Comparison of ENCODE assay signal across 19 cellular contexts in the genomic region with DNA sequence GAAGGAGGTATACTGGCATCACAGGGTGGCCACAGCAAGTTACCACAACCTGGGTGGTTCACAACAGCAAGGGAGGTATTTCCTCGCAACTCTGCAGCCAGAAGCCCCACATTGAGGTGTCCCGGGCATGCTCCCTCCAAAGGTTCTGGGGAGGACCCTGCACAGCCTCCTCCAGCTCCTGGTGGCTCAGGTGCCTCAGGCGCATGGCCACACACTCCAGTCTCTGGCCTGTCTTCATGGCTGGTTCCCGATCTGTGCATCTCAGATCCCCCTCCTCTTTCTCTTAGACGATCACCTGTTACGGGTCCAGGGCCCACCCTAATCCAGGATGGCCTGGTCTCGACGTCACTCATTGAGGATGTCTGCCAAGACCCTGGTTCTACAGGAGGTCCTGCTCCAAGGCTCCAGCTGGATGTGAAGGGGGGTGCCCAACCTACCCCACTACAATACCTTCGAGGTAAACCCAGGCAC.
"Had no signal": no experiment of that assay in that cellular context is flagged by ENCODE, and none has a peak within 500 bp of the region (broad histone marks: within the 10 kb centered on the region; RNA-seq: fewer than 3 reads in every experiment).

No MANE protein-coding gene starts in this region.

- DNase-seq: activated CD4-positive, alpha-beta T cell treated with anti-CD3 and anti-CD28 coated beads for 36 hours; activated CD4-positive, alpha-beta T cell treated with anti-CD3 and anti-CD28 coated beads, Interleukin-2, amount 50 U/mL, for 48 hours; activated CD8-positive, alpha-beta memory T cell treated with anti-CD3 and anti-CD28 coated beads, Interleukin-2, amount 10 ng/mL, durations not matched to agents 7 days and 5 days; activated T-cell treated with anti-CD3 and anti-CD28 coated beads, Interleukin-2, amount 50 U/mL, for 4 hours; effector CD8-positive, alpha-beta T cell; gastrocnemius medialis; mesenchymal stem cell; naive thymus-derived CD4-positive, alpha-beta T cell; stimulated activated CD4-positive, alpha-beta T cell treated with anti-CD3 and anti-CD28 coated beads, Interleukin-12 subunit alpha, Interleukin-12 subunit beta, amount 100 ng/mL, for 4 hours; stimulated activated CD4-positive, alpha-beta T cell treated with anti-CD3 and anti-CD28 coated beads, Interleukin-1b, Interleukin-23, amount 100 ng/mL, for 48 hours; stimulated activated naive CD4-positive, alpha-beta T cell treated with Interleukin-2 at 50 U/mL for 16 hours; substantia nigra; T-cell had no signal

- H3K27ac Mint-ChIP-seq: activated CD4-positive, alpha-beta T cell treated with anti-CD3 and anti-CD28 coated beads for 36 hours; activated CD8-positive, alpha-beta memory T cell treated with anti-CD3 and anti-CD28 coated beads, Interleukin-2, amount 10 ng/mL, durations not matched to agents 7 days and 5 days; dendritic cell treated with granulocyte-macrophage colony-stimulating factor and Interleukin-4, amounts not matched to agents 40 ng/mL and 50 ng/mL, for 4 days; T-cell; WTC11 had no signal

- H3K4me1 ChIP-seq: parathyroid adenoma had no signal

- H2AFZ ChIP-seq: parathyroid adenoma had no signal

- H3K9me3 Mint-ChIP-seq: activated naive CD4-positive, alpha-beta T cell treated with anti-CD3 and anti-CD28 coated beads, Interleukin-2, amount 50 U/mL, for 72 hours; activated T-cell treated with anti-CD3 and anti-CD28 coated beads, Interleukin-2, amount 50 U/mL, for 4 hours; dendritic cell treated with granulocyte-macrophage colony-stimulating factor and Interleukin-4, amounts not matched to agents 40 ng/mL and 50 ng/mL, for 4 days; naive thymus-derived CD4-positive, alpha-beta T cell; T-cell; WTC11 had no signal

- H3K4me3 Mint-ChIP-seq: activated CD4-positive, alpha-beta T cell treated with anti-CD3 and anti-CD28 coated beads for 36 hours; activated CD8-positive, alpha-beta memory T cell treated with anti-CD3 and anti-CD28 coated beads, Interleukin-2, amount 10 ng/mL, durations not matched to agents 7 days and 5 days; activated T-cell treated with anti-CD3 and anti-CD28 coated beads, Interleukin-2, amount 50 U/mL, for 4 hours; dendritic cell treated with granulocyte-macrophage colony-stimulating factor and Interleukin-4, amounts not matched to agents 40 ng/mL and 50 ng/mL, for 4 days; naive thymus-derived CD4-positive, alpha-beta T cell; T-cell; WTC11 had no signal

- H3K27me3 Mint-ChIP-seq: activated CD4-positive, alpha-beta T cell treated with anti-CD3 and anti-CD28 coated beads for 36 hours; activated CD8-positive, alpha-beta memory T cell treated with anti-CD3 and anti-CD28 coated beads, Interleukin-2, amount 10 ng/mL, durations not matched to agents 7 days and 5 days; naive thymus-derived CD4-positive, alpha-beta T cell; T-cell had no signal

- H3K9me3 ChIP-seq: gastrocnemius medialis, tibial nerve had no signal

- H3K36me3 ChIP-seq: gastrocnemius medialis, tibial nerve had no signal

- H3K27ac ChIP-seq: gastrocnemius medialis, parathyroid adenoma, tibial nerve had no signal

- H3K36me3 Mint-ChIP-seq: activated CD8-positive, alpha-beta memory T cell treated with anti-CD3 and anti-CD28 coated beads, Interleukin-2, amount 10 ng/mL, durations not matched to agents 7 days and 5 days; activated naive CD4-positive, alpha-beta T cell treated with anti-CD3 and anti-CD28 coated beads, Interleukin-2, amount 50 U/mL, for 72 hours; naive thymus-derived CD4-positive, alpha-beta T cell; T-cell; WTC11 had no signal

- H3K79me2 ChIP-seq: parathyroid adenoma had no signal

- H3K9ac ChIP-seq: parathyroid adenoma had no signal

- ATAC-seq: activated CD4-positive, alpha-beta T cell treated with anti-CD3 and anti-CD28 coated beads for 36 hours; activated CD8-positive, alpha-beta memory T cell treated with anti-CD3 and anti-CD28 coated beads, Interleukin-2, amount 10 ng/mL, durations not matched to agents 7 days and 5 days; activated naive CD4-positive, alpha-beta T cell treated with anti-CD3 and anti-CD28 coated beads, Interleukin-2, amount 50 U/mL, for 72 hours; activated T-cell treated with anti-CD3 and anti-CD28 coated beads, Interleukin-2, amount 50 U/mL, for 4 hours; esophagus mucosa; gastrocnemius medialis; naive thymus-derived CD4-positive, alpha-beta T cell; T-cell; WTC11 had no signal

- H3K27me3 ChIP-seq: tibial nerve had no signal

- H3K4me3 ChIP-seq: gastrocnemius medialis, tibial nerve had no signal
